Comparison of ENCODE assay signal across 9 cellular contexts in genomic region chr20:36466089-36466488, GRCh38.
DNase-seq lines count a peak whose midpoint lies in the region; ATAC-seq, FAIRE-seq and TF ChIP-seq lines count a peak whose summit lies in the region.
"Had no signal": no experiment of that assay in that cellular context is flagged by ENCODE, and none has a peak within 500 bp of the region (broad histone marks: within the 10 kb centered on the region; RNA-seq: fewer than 3 reads in every experiment).

No MANE protein-coding gene starts in this region.

- H3K36me3 ChIP-seq in keratinocyte (ENCODE audit: control insufficient read depth in 2 of 2, extremely low read depth in 1 of 2, insufficient read depth in 2 of 2, low read length in 2 of 2) (peaks cover 3 to 18% of the 10 kb centered on the region in 2 experiments), subcutaneous abdominal adipose tissue (ENCODE audit: control insufficient read depth in 5 of 5, insufficient read depth in 5 of 5, low read length in 5 of 5) (no peaks in the 10 kb centered on the region)

- H3K9me3 Mint-ChIP-seq in activated CD4-positive, alpha-beta T cell treated with anti-CD3 and anti-CD28 coated beads, Interleukin-2, amount 10 ng/mL, durations not matched to agents 24 days and 14 days = no peaks in the 10 kb centered on the region
- no peaks in the 10 kb centered on the region for H3K9me3 Mint-ChIP-seq in activated CD8-positive, alpha-beta T cell treated with anti-CD3 and anti-CD28 coated beads for 36 hours

- no peak for TF ChIP-seq CTCF in activated CD8-positive, alpha-beta T cell treated with anti-CD3 and anti-CD28 coated beads for 36 hours (IDR thresholded peaks at IDR 0.05)
- no peak for TF ChIP-seq CTCF in keratinocyte (optimal IDR thresholded peaks at IDR 0.05 in 1 of 3, IDR thresholded peaks at IDR 0.05 in 1 of 3, conservative IDR thresholded peaks at IDR 0.05 in 1 of 3; ENCODE audit: extremely low read depth in 1 of 3, insufficient read depth in 2 of 3, low read length in 3 of 3)

- H3K27ac ChIP-seq in keratinocyte (ENCODE audit: control insufficient read depth, insufficient read depth, low read length) (peak overlapping the region; percentile 90), subcutaneous abdominal adipose tissue (ENCODE audit: low read depth, low read length) (peak overlapping the region; percentile 86)

- intact Hi-C loops in activated CD4-positive, alpha-beta T cell treated with anti-CD3 and anti-CD28 coated beads, Interleukin-2, amount 10 ng/mL, durations not matched to agents 24 days and 14 days (cut with micrococcal nuclease) = loop anchor here (10.0 kb wide), 6 partner anchors 109 to 1059 kb away; partner anchors contain the start of genes BLCAP, NDRG3, NNAT and PHF20
- intact Hi-C loops in activated CD8-positive, alpha-beta T cell treated with anti-CD3 and anti-CD28 coated beads for 36 hours (cut with micrococcal nuclease) = no loop called here

- FAIRE-seq in keratinocyte (lab: Jason Lieb, UNC) = no peak
- no peak for FAIRE-seq in GM12892 (lab: Jason Lieb, UNC)

- H3K4me1 ChIP-seq in keratinocyte (ENCODE audit: control insufficient read depth, extremely low read depth, insufficient read depth, low read length) (peaks cover 53% of the 10 kb centered on the region), subcutaneous abdominal adipose tissue (ENCODE audit: control insufficient read depth in 5 of 5, insufficient read depth in 5 of 5, low read length in 5 of 5) (peaks cover 28 to 83% (median 76%) of the 10 kb centered on the region in 5 donors)

- no peak overlapping the region for H2AFZ ChIP-seq in keratinocyte (ENCODE audit: control insufficient read depth, low read length)

- H3K27me3 Mint-ChIP-seq in activated CD4-positive, alpha-beta T cell treated with anti-CD3 and anti-CD28 coated beads, Interleukin-2, amount 10 ng/mL, durations not matched to agents 24 days and 14 days = peaks cover 2% of the 10 kb centered on the region
- no peaks in the 10 kb centered on the region for H3K27me3 Mint-ChIP-seq in activated CD8-positive, alpha-beta T cell treated with anti-CD3 and anti-CD28 coated beads for 36 hours

- H3K27ac Mint-ChIP-seq in activated CD4-positive, alpha-beta T cell treated with anti-CD3 and anti-CD28 coated beads, Interleukin-2, amount 10 ng/mL, durations not matched to agents 24 days and 14 days = peak overlapping the region; percentile 81
- peak overlapping the region; percentile 31 for H3K27ac Mint-ChIP-seq in activated CD8-positive, alpha-beta T cell treated with anti-CD3 and anti-CD28 coated beads for 36 hours

- H3K9me1 ChIP-seq in keratinocyte (ENCODE audit: control insufficient read depth, extremely low read depth, insufficient read depth, low read length) = peaks cover 17% of the 10 kb centered on the region

- peaks cover 4% of the 10 kb centered on the region for H3K36me3 Mint-ChIP-seq in activated CD4-positive, alpha-beta T cell treated with anti-CD3 and anti-CD28 coated beads, Interleukin-2, amount 10 ng/mL, durations not matched to agents 24 days and 14 days (ENCODE audit: low read depth)
- no peaks in the 10 kb centered on the region for H3K36me3 Mint-ChIP-seq in activated CD8-positive, alpha-beta T cell treated with anti-CD3 and anti-CD28 coated beads for 36 hours (ENCODE audit: low read depth)

- H3K9me3 ChIP-seq in keratinocyte (ENCODE audit: control insufficient read depth, low read depth, low read length) (no peaks in the 10 kb centered on the region), subcutaneous abdominal adipose tissue (ENCODE audit: control insufficient read depth in 5 of 5, low read length in 5 of 5) (no peaks in the 10 kb centered on the region)

- CTCF ChIA-PET in activated CD8-positive, alpha-beta T cell treated with anti-CD3 and anti-CD28 coated beads for 36 hours (lab: Charles Lee) = interaction anchor here (0.7 to 1.7 kb wide), 6 partner anchors 22 to 308 kb away, joined by 3 to 5 read pairs (median 4); partner anchors contain the start of genes DSN1 and RAB5IF

- H4K20me1 ChIP-seq in keratinocyte (ENCODE audit: control insufficient read depth, extremely low read depth, insufficient read depth, low read length) = peaks cover 22% of the 10 kb centered on the region

- ATAC-seq in activated CD8-positive, alpha-beta T cell treated with anti-CD3 and anti-CD28 coated beads for 36 hours = no peak

- peak; percentile 62 for DNase-seq in activated CD4-positive, alpha-beta T cell treated with anti-CD3 and anti-CD28 coated beads, Interleukin-2, amount 10 ng/mL, durations not matched to agents 24 days and 14 days
- DNase-seq in activated CD4-positive, alpha-beta T cell treated with anti-CD3 and anti-CD28 coated beads, Interleukin-2, amount 50 U/mL, for 4 hours = no peak
- DNase-seq in activated CD8-positive, alpha-beta T cell treated with anti-CD3 and anti-CD28 coated beads for 36 hours = no peak
- DNase-seq in keratinocyte (ENCODE audit: low read depth, low spot score) (no peak), amygdala (lab: John Stamatoyannopoulos, UW) (no peak), GM12892 (ENCODE audit: insufficient read length) (no peak), NCI-H1930 (lab: John Stamatoyannopoulos, UW) (no peak)
- DNase-seq: NCI-H1105 treated with DMSO at 0.1 percent for 48 hours had no signal

- H3K9ac ChIP-seq in keratinocyte (ENCODE audit: control insufficient read depth, extremely low read depth, insufficient read depth, low read length) (peak overlapping the region; percentile 74), subcutaneous abdominal adipose tissue (ENCODE audit: low read length in 5 of 5) (peak overlapping the region in 2 of 5 donors; percentile 9 to 58)

- TF ChIP-seq POLR2A in GM12892 (IDR thresholded peaks at IDR 0.05; ENCODE audit: low read depth, low read length) = no peak

- H3K79me2 ChIP-seq in keratinocyte (ENCODE audit: control insufficient read depth, insufficient read depth, low read length) = peaks cover 67% of the 10 kb centered on the region

- no peaks in the 10 kb centered on the region for H3K27me3 ChIP-seq in keratinocyte (ENCODE audit: control insufficient read depth, extremely low read depth, insufficient read depth, low read length)
- no peaks in the 10 kb centered on the region for H3K27me3 ChIP-seq in subcutaneous abdominal adipose tissue (ENCODE audit: control insufficient read depth in 5 of 5, insufficient read depth in 4 of 5, low read length in 5 of 5)

- H3K4me2 ChIP-seq in keratinocyte (ENCODE audit: control insufficient read depth, extremely low read depth, insufficient read depth, low read depth, low read length) = peak overlapping the region; percentile 42

- peak overlapping the region; percentile 68 for H3K4me3 Mint-ChIP-seq in activated CD4-positive, alpha-beta T cell treated with anti-CD3 and anti-CD28 coated beads, Interleukin-2, amount 10 ng/mL, durations not matched to agents 24 days and 14 days
- H3K4me3 Mint-ChIP-seq in activated CD8-positive, alpha-beta T cell treated with anti-CD3 and anti-CD28 coated beads for 36 hours = no peak overlapping the region

- peaks cover 70% of the 10 kb centered on the region for H3K4me1 Mint-ChIP-seq in activated CD4-positive, alpha-beta T cell treated with anti-CD3 and anti-CD28 coated beads, Interleukin-2, amount 10 ng/mL, durations not matched to agents 24 days and 14 days
- H3K4me1 Mint-ChIP-seq in activated CD8-positive, alpha-beta T cell treated with anti-CD3 and anti-CD28 coated beads for 36 hours (ENCODE audit: low read depth) = peaks cover 69% of the 10 kb centered on the region

- POLR2A ChIA-PET in activated CD8-positive, alpha-beta T cell treated with anti-CD3 and anti-CD28 coated beads for 36 hours (lab: Charles Lee) = interaction anchor here (0.7 to 0.9 kb wide), 4 partner anchors 11 to 141 kb away, joined by 3 read pairs; no protein-coding TSS in a partner anchor

- no peak overlapping the region for H3K4me3 ChIP-seq in keratinocyte (ENCODE audit: control insufficient read depth in 2 of 3, extremely low read depth in 1 of 3, insufficient read depth in 2 of 3, low read depth in 1 of 3, low read length in 3 of 3)
- no peak overlapping the region for H3K4me3 ChIP-seq in subcutaneous abdominal adipose tissue (ENCODE audit: low read depth in 1 of 5, low read length in 5 of 5)

- dilution Hi-C loops in keratinocyte (cut with MboI; ENCODE audit: extremely low pct_ligation_motif_present, low sequenced_read_pairs) = no loop called here
